1 cellular context compared by ENCODE assay signal in genomic region chr1:27664291-27664690, GRCh38.
TF ChIP-seq lines count a peak whose summit lies in the region.

No MANE protein-coding gene starts in this region.

TF ChIP-seq in K562, 482 proteins besides CTCF, POLR2A, EP300 and RAD21:
- TF ChIP-seq TSHZ1 (CRISPR knock-in tag; IDR thresholded peaks at IDR 0.05) (no peak), MGA (IDR thresholded peaks at IDR 0.05) (no peak), ZNF436 (CRISPR knock-in tag; IDR thresholded peaks at IDR 0.05) (no peak), ZNF398 (CRISPR knock-in tag; IDR thresholded peaks at IDR 0.05) (no peak), SRF (CRISPR knock-in tag; IDR thresholded peaks at IDR 0.05) (peak in 1 of 2 experiments; percentile 69; a peak in 1 of 4 replicates), ZNF3 (CRISPR knock-in tag; IDR thresholded peaks at IDR 0.05) (no peak), ZNF717 (CRISPR knock-in tag; IDR thresholded peaks at IDR 0.05) (no peak), POLR3G (IDR thresholded peaks at IDR 0.05; ENCODE audit: extremely low read depth, insufficient read length, insufficient replicate concordance) (no peak), TAL1 (IDR thresholded peaks at IDR 0.05) (no peak), GABPA (tag; conservative IDR thresholded peaks at IDR 0.05; ENCODE audit: low read depth) (no peak), TGIF2 (CRISPR knock-in tag; IDR thresholded peaks at IDR 0.05) (no peak), E2F3 (CRISPR knock-in tag; IDR thresholded peaks at IDR 0.05) (no peak), ZNF77 (CRISPR knock-in tag; IDR thresholded peaks at IDR 0.05) (no peak), WHSC1 (IDR thresholded peaks at IDR 0.05; ENCODE audit: low read length) (no peak), MEF2D (tag; conservative IDR thresholded peaks at IDR 0.05; ENCODE audit: low read depth) (no peak), ZNF121 (CRISPR knock-in tag; conservative IDR thresholded peaks at IDR 0.05) (peak; percentile 69; the same call in 1 of the 2 replicates), ZFPM2 (CRISPR knock-in tag; IDR thresholded peaks at IDR 0.05) (no peak), SRSF1 (IDR thresholded peaks at IDR 0.05; ENCODE audit: low read depth, low read length) (no peak)
TF ChIP-seq in K562: peak in this region for 2.
